In the genomic region with DNA sequence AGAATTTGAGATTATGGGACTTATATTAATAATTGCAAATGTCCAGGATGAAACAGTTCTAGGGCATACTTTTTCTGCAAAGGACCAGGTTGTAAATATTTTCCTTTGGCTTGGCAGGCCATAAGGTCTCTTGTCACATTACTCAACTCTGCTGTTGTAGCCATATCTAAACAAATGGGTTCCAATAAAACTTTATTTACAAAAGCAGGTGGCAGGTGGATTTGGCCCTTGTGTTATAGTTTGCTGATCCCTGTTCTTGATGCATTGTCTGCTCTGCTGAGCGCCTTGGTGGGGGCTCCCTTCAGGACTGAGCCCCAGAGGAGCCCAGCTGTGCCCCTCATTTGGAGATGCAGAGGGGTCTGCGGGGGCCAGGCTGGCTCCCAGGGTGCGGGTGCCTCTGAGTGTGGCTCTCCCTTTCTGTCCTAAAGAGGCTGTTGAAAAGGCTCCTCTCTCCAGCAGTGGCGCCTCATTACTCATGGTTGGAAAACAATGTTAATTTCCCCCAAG, we compare ENCODE assay signal across 15 cellular contexts.
A peak's percentile ranks its signal among the peaks of the same experiment; 100 is the strongest.
DNase-seq lines count a peak whose midpoint lies in the region; ATAC-seq and TF ChIP-seq lines count a peak whose summit lies in the region.
"Had no signal": no experiment of that assay in that cellular context is flagged by ENCODE, and none has a peak within 500 bp of the region (broad histone marks: within the 10 kb centered on the region; RNA-seq: fewer than 3 reads in every experiment).

No MANE protein-coding gene starts in this region.

- H3K4me1 ChIP-seq in cardiac muscle cell (ENCODE audit: low read depth) = peaks cover 12% of the 10 kb centered on the region
- no peaks in the 10 kb centered on the region for H3K4me1 ChIP-seq in right atrium auricular region
- H3K4me1 ChIP-seq in left lung = no peaks in the 10 kb centered on the region
- no peaks in the 10 kb centered on the region for H3K4me1 ChIP-seq in upper lobe of right lung
- H3K4me1 ChIP-seq: stomach had no signal

- H3K27ac ChIP-seq in cardiac muscle cell (peak overlapping the region; percentile 61), right atrium auricular region (no peak overlapping the region), left lung (no peak overlapping the region), upper lobe of right lung (no peak overlapping the region)
- H3K27ac ChIP-seq: brain microvascular endothelial cell, SK-N-MC, stomach had no signal

- ATAC-seq in left lung = peak; percentile 50
- no peak for ATAC-seq in upper lobe of right lung
- ATAC-seq in HG02759 (IDR thresholded peaks at IDR 0.05; ENCODE audit: unreplicated experiment) = no peak
- ATAC-seq: activated CD4-positive, CD25-positive, alpha-beta regulatory T cell treated with anti-CD3 and anti-CD28 coated beads, Interleukin-2, amount 50 U/mL, for 24 hours had no signal

- intact Hi-C loops in left lung (cut with DNase I) (loop anchor here in 1 of 2 donors (10.0 kb wide), 1 partner anchor 162 kb away; no protein-coding TSS in a partner anchor), upper lobe of right lung (cut with DNase I) (no loop called here)

- H3K9me3 ChIP-seq in cardiac muscle cell (ENCODE audit: low read depth) (no peaks in the 10 kb centered on the region), right atrium auricular region (no peaks in the 10 kb centered on the region), left lung (no peaks in the 10 kb centered on the region), upper lobe of right lung (no peaks in the 10 kb centered on the region)
- H3K9me3 ChIP-seq: stomach had no signal

- H3K27me3 ChIP-seq in cardiac muscle cell (no peaks in the 10 kb centered on the region), right atrium auricular region (no peaks in the 10 kb centered on the region), left lung (no peaks in the 10 kb centered on the region), upper lobe of right lung (no peaks in the 10 kb centered on the region)
- H3K27me3 ChIP-seq: brain microvascular endothelial cell had no signal

- DNase-seq in cardiac muscle cell (ENCODE audit: low read depth in 1 of 2, low spot score in 1 of 2) = no peak
- no peak for DNase-seq in right atrium auricular region (ENCODE audit: low spot score)
- DNase-seq in NCI-H774 (lab: John Stamatoyannopoulos, UW) = peak; percentile 93
- DNase-seq in left lung = no peak
- peak; percentile 48 for DNase-seq in upper lobe of right lung
- no peak for DNase-seq in effector CD8-positive, alpha-beta T cell (lab: John Stamatoyannopoulos, UW)
- no peak for DNase-seq in NAMALWA (ENCODE audit: low spot score)
- DNase-seq: brain microvascular endothelial cell; CD4-positive, alpha-beta memory T cell; NCI-H1417 treated with DMSO at 0.1 percent for 48 hours; stimulated activated CD4-positive, alpha-beta T cell treated with anti-CD3 and anti-CD28 coated beads, Interleukin-2, amount 100 ng/mL, for 24 hours; stomach had no signal

- H3K36me3 ChIP-seq in cardiac muscle cell (no peaks in the 10 kb centered on the region), right atrium auricular region (no peaks in the 10 kb centered on the region), left lung (no peaks in the 10 kb centered on the region), upper lobe of right lung (no peaks in the 10 kb centered on the region)
- H3K36me3 ChIP-seq: brain microvascular endothelial cell, stomach had no signal

- no peak for TF ChIP-seq CTCF in cardiac muscle cell (IDR thresholded peaks at IDR 0.05; ENCODE audit: low read depth, low read length)
- no peak for TF ChIP-seq CTCF in right atrium auricular region (IDR thresholded peaks at IDR 0.05)
- no peak for TF ChIP-seq CTCF in left lung (IDR thresholded peaks at IDR 0.05)
- TF ChIP-seq CTCF in upper lobe of right lung (IDR thresholded peaks at IDR 0.05) = no peak

- no peak overlapping the region for H3K4me3 ChIP-seq in cardiac muscle cell
- no peak overlapping the region for H3K4me3 ChIP-seq in right atrium auricular region
- H3K4me3 ChIP-seq in left lung = no peak overlapping the region
- H3K4me3 ChIP-seq in upper lobe of right lung = no peak overlapping the region
- H3K4me3 ChIP-seq: SK-N-MC, stomach had no signal

Comparison
In these comparisons a context has a peak if more than half of its experiments do, and no peak if none do; other contexts are left out.
1. DNase-seq: peak in NCI-H774 (single experiment) and upper lobe of right lung (single experiment); none in cardiac muscle cell (0 of 2), right atrium auricular region (single experiment), left lung (0 of 2), effector CD8-positive, alpha-beta T cell (single experiment) and NAMALWA (single experiment).